In the genomic region with DNA sequence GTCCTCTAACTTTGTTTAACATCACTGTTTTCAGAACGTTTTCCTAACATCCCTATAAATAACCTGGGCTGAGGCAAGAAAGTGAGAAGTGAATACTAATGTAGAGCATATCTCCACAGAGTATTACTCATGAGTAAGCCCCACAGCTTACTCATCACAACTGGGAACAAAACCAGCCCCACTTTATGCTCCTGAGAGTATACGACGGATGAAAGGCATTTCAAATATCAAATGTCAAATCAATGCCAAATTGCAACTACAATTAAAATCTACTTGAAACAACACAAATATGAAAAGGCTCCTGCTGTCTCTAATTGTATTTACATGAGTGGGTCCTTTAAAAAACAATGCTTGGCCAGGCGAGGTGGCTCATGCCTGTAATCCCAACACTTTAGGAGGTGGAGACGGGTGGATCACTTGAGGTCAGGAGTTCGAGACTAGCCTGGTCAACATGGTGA, we compare ENCODE assay signal across 9 cellular contexts. TPM values are rescaled to one million over a fixed set of nuclear protein-coding genes. Genes with fewer than 3 reads are reported as not detected.
DNase-seq lines count a peak whose midpoint lies in the region; ATAC-seq and TF ChIP-seq lines count a peak whose summit lies in the region.
"Had no signal": no experiment of that assay in that cellular context is flagged by ENCODE, and none has a peak within 500 bp of the region (broad histone marks: within the 10 kb centered on the region; RNA-seq: fewer than 3 reads in every experiment).

No MANE protein-coding gene starts in this region.

- H3K4me2 ChIP-seq in GM23248 (ENCODE audit: unreplicated experiment) (peak overlapping the region; percentile 61), neural progenitor cell (no peak overlapping the region)

- WGBS in GM23248 (ENCODE audit: low coverage in 1 of 2, low lambda C conversion rate in 2 of 2, missing lambda C conversion rate in 2 of 2), 2 experiments = 7 to 8% methylated on average over 6 of the region's 6 CpGs

- H2AFZ ChIP-seq in GM23248 = no peak overlapping the region
- H2AFZ ChIP-seq in neural progenitor cell (replicated peaks) = no peak overlapping the region

- H3K4me1 ChIP-seq in GM23248 (ENCODE audit: insufficient read depth) (peaks cover 63% of the 10 kb centered on the region), neural progenitor cell (peaks cover 10% of the 10 kb centered on the region)

- in situ Hi-C loops in GM23248 (cut with MboI) = no loop called here

- H3K27me3 ChIP-seq in GM23248 (replicated peaks; ENCODE audit: insufficient read depth) = no peaks in the 10 kb centered on the region
- H3K27me3 ChIP-seq in neural progenitor cell = no peaks in the 10 kb centered on the region
- H3K27me3 ChIP-seq: adrenal gland had no signal

- H3F3A ChIP-seq in GM23248 (ENCODE audit: insufficient read depth) (peaks cover 68% of the 10 kb centered on the region), neural progenitor cell (ENCODE audit: low read depth) (no peaks in the 10 kb centered on the region)

- no peaks in the 10 kb centered on the region for H3K9me2 ChIP-seq in GM23248 (ENCODE audit: insufficient read depth)

- H3K9ac ChIP-seq in GM23248 (peak overlapping the region; percentile 33), neural progenitor cell (no peak overlapping the region)

- peaks cover 93% of the 10 kb centered on the region for H3K79me2 ChIP-seq in GM23248 (ENCODE audit: insufficient read depth)
- peaks cover 45% of the 10 kb centered on the region for H3K79me2 ChIP-seq in neural progenitor cell (ENCODE audit: low read depth)

- H3K27me3 Mint-ChIP-seq in neural progenitor cell (ENCODE audit: insufficient read depth, low read depth) = peaks cover 2% of the 10 kb centered on the region

- TF ChIP-seq CTCF in epithelial cell of proximal tubule (conservative IDR thresholded peaks at IDR 0.05; ENCODE audit: low read depth, low read length) = no peak
- no peak for TF ChIP-seq CTCF in neural progenitor cell (IDR thresholded peaks at IDR 0.05)

- H3K27ac ChIP-seq in GM23248 (peak overlapping the region; percentile 78), neural progenitor cell (no peak overlapping the region)
- H3K27ac ChIP-seq: adrenal gland had no signal

- H3K4me3 Mint-ChIP-seq in neural progenitor cell = no peak overlapping the region

- peaks cover 5% of the 10 kb centered on the region for H3K4me1 Mint-ChIP-seq in neural progenitor cell

- H3K36me3 ChIP-seq in GM23248 (ENCODE audit: low read depth) (peaks cover 14% of the 10 kb centered on the region; the same call in 1 of the 2 replicates), neural progenitor cell (no peaks in the 10 kb centered on the region)
- H3K36me3 ChIP-seq: adrenal gland had no signal

- ATAC-seq in GM21526 (IDR thresholded peaks at IDR 0.05; ENCODE audit: low FRiP score, unreplicated experiment) = no peak

- H3K9me3 ChIP-seq in GM23248 (ENCODE audit: low read depth) (no peaks in the 10 kb centered on the region), neural progenitor cell (ENCODE audit: low read depth) (no peaks in the 10 kb centered on the region)
- H3K9me3 ChIP-seq: adrenal gland had no signal

- H4K20me1 ChIP-seq in GM23248 (ENCODE audit: insufficient read depth) = peaks cover 6% of the 10 kb centered on the region; the same call in 1 of the 2 replicates
- peaks cover 19% of the 10 kb centered on the region for H4K20me1 ChIP-seq in neural progenitor cell (ENCODE audit: low read depth)

- peak; percentile 95 for DNase-seq in GM23248
- DNase-seq in NCI-H748 (lab: John Stamatoyannopoulos, UW; ENCODE audit: unreplicated experiment) = peak; percentile 60
- DNase-seq in epithelial cell of proximal tubule (ENCODE audit: low read depth) = peak; percentile 88
- DNase-seq in pulmonary artery endothelial cell (ENCODE audit: low read depth, low spot score) = peak; percentile 37
- DNase-seq in neural progenitor cell (ENCODE audit: low spot score) = no peak
- no peak for DNase-seq in NCI-H510A (lab: John Stamatoyannopoulos, UW)
- no peak for DNase-seq in GF-D8 (lab: John Stamatoyannopoulos, UW)

- H3K9me3 Mint-ChIP-seq in neural progenitor cell = peaks cover 2% of the 10 kb centered on the region

- H3K36me3 Mint-ChIP-seq in neural progenitor cell = peaks cover 1% of the 10 kb centered on the region

- no peak overlapping the region for H3K27ac Mint-ChIP-seq in neural progenitor cell

- H3K4me3 ChIP-seq in GM23248 (peak overlapping the region; percentile 30; the same call in 1 of the 2 replicates), epithelial cell of proximal tubule (ENCODE audit: low read depth, low read length) (no peak overlapping the region), neural progenitor cell (no peak overlapping the region)
- H3K4me3 ChIP-seq: adrenal gland had no signal

RNA-seq across cellular contexts. Expression of a gene that starts 41.2 kb away (rescaled TPM):
- 24.9 and 28.3 TPM in 2 replicates for total RNA-seq in GM23248 (2014; rRNA removed; shearing (Covaris generic))
- 53.8 and 55.5 TPM in 2 replicates for polyA plus RNA-seq in GM23248 (2016; fragmentation: Nextera tagmentation; extraction: Ambion mirVana)
- 20.6 and 25.8 TPM in 2 replicates for total RNA-seq in epithelial cell of proximal tubule
- 18.4 and 21.3 TPM in 2 replicates for total RNA-seq in pulmonary artery endothelial cell
- 14.1 and 17.1 TPM in 2 replicates for total RNA-seq in neural progenitor cell (ENCODE audit: low replicate concordance)

Comparison
In these comparisons a context has a peak if more than half of its experiments do, and no peak if none do; other contexts are left out.
1. DNase-seq: peak in GM23248 (single experiment), NCI-H748 (single experiment), epithelial cell of proximal tubule (single experiment) and pulmonary artery endothelial cell (single experiment); none in neural progenitor cell (single experiment), NCI-H510A (single experiment) and GF-D8 (single experiment).